1 cellular context compared by ENCODE assay signal in genomic region chr2:24191848-24192247, GRCh38.
TF ChIP-seq lines count a peak whose summit lies in the region.

No MANE protein-coding gene starts in this region.

TF ChIP-seq in GM12878, 131 proteins besides CTCF, POLR2A, EP300 and RAD21:
- TF ChIP-seq IKZF2 (IDR thresholded peaks at IDR 0.05) (peak; percentile 43 to 55; a peak in 2 of 4 replicates), MEF2A (IDR thresholded peaks at IDR 0.05; ENCODE audit: insufficient read depth, low read depth, low read length) (no peak), MTA2 (IDR thresholded peaks at IDR 0.05; ENCODE audit: low read depth) (peak; percentile 29; the same call in 1 of the 2 replicates), IKZF1 (conservative IDR thresholded peaks at IDR 0.05) (peak; percentile 48)
